ENCODE assay signal across 28 cellular contexts in genomic region chr2:166773268-166773949, GRCh38.
"Had no signal": no experiment of that assay in that cellular context is flagged by ENCODE, and none has a peak within 500 bp of the region (broad histone marks: within the 10 kb centered on the region; RNA-seq: fewer than 3 reads in every experiment).

No MANE protein-coding gene starts in this region.

- H3K27ac Mint-ChIP-seq: activated B cell treated with CpG ODN at 0.5 μM for 24 hours; activated naive CD8-positive, alpha-beta T cell; activated T-helper 2 cell treated with anti-CD3 and anti-CD28 coated beads, Interferon-gamma antibody, Interleukin-2, Interleukin-4, amounts not matched to agents 10 μg/mL and 5 μg/mL and 100 μg/mL, durations not matched to agents 14 hours and 24 hours and 36 hours; natural killer cell treated with Interleukin-12 subunit alpha and Interleukin-12 subunit beta and Interleukin-15 and Interleukin-18, amount 100 ng/mL, for 72 hours had no signal

- H3K27ac ChIP-seq: adrenal gland, ascending aorta, esophagus muscularis mucosa, gastrocnemius medialis, ovary, psoas muscle, right atrium auricular region, spleen, thoracic aorta, upper lobe of left lung had no signal

- H3K4me3 ChIP-seq: adrenal gland, ascending aorta, esophagus muscularis mucosa, gastrocnemius medialis, ovary, psoas muscle, right atrium auricular region, spleen, thoracic aorta, upper lobe of left lung had no signal

- ATAC-seq: activated T-cell treated with anti-CD3 and anti-CD28 coated beads, Interleukin-2, amount 50 U/mL, for 4 hours; gastrocnemius medialis; left cardiac atrium; natural killer cell treated with Interleukin-12 subunit alpha and Interleukin-12 subunit beta and Interleukin-15 and Interleukin-18, amount 100 ng/mL, for 72 hours; psoas muscle had no signal

- DNase-seq: activated B cell treated with CpG ODN at 0.5 μM for 24 hours; activated CD4-positive, alpha-beta T cell treated with anti-CD3 and anti-CD28 coated beads for 4 hours; activated CD4-positive, alpha-beta T cell treated with anti-CD3 and anti-CD28 coated beads, Interleukin-2, amount 50 U/mL, for 48 hours; activated CD8-positive, alpha-beta memory T cell treated with anti-CD3 and anti-CD28 coated beads, Interleukin-2, amount 50 U/mL, for 48 hours; activated naive CD4-positive, alpha-beta T cell; activated T-cell treated with anti-CD3 and anti-CD28 coated beads, Interleukin-2, amount 50 U/mL, for 4 hours; adrenal gland; effector memory CD4-positive, alpha-beta T cell; gastrocnemius medialis; hippocampal formation; islet precursor cell; left cardiac atrium; ovary; psoas muscle; spleen; stimulated activated CD4-positive, alpha-beta T cell treated with anti-CD3 and anti-CD28 coated beads, Interleukin-4, amount 100 ng/mL, for 1 hour; stimulated activated naive CD4-positive, alpha-beta T cell treated with Interleukin-2 at 50 U/mL for 16 hours; T1000; upper lobe of left lung had no signal

- H3K4me1 ChIP-seq: adrenal gland, ascending aorta, esophagus muscularis mucosa, gastrocnemius medialis, psoas muscle, right atrium auricular region, spleen, upper lobe of left lung had no signal

- H3K27me3 ChIP-seq: adrenal gland, ascending aorta, esophagus muscularis mucosa, gastrocnemius medialis, ovary, right atrium auricular region, spleen, upper lobe of left lung had no signal

- H3K36me3 ChIP-seq: adrenal gland, ascending aorta, esophagus muscularis mucosa, gastrocnemius medialis, ovary, right atrium auricular region, spleen, thoracic aorta, upper lobe of left lung had no signal

- FAIRE-seq: endothelial cell of umbilical vein had no signal

- H3K27me3 Mint-ChIP-seq: activated B cell treated with CpG ODN at 0.5 μM for 24 hours; activated naive CD8-positive, alpha-beta T cell; central memory CD8-positive, alpha-beta T cell; natural killer cell treated with Interleukin-12 subunit alpha and Interleukin-12 subunit beta and Interleukin-15 and Interleukin-18, amount 100 ng/mL, for 72 hours had no signal

- H3K9me3 ChIP-seq: ascending aorta, esophagus muscularis mucosa, gastrocnemius medialis, ovary, right atrium auricular region, thoracic aorta, upper lobe of left lung had no signal

- H3K4me3 Mint-ChIP-seq: activated B cell treated with CpG ODN at 0.5 μM for 24 hours; activated naive CD8-positive, alpha-beta T cell; activated T-cell treated with anti-CD3 and anti-CD28 coated beads, Interleukin-2, amount 50 U/mL, for 4 hours; central memory CD8-positive, alpha-beta T cell; natural killer cell treated with Interleukin-12 subunit alpha and Interleukin-12 subunit beta and Interleukin-15 and Interleukin-18, amount 100 ng/mL, for 72 hours had no signal

- H3K4me1 Mint-ChIP-seq: central memory CD8-positive, alpha-beta T cell had no signal

- H3K9me3 Mint-ChIP-seq: activated T-helper 2 cell treated with anti-CD3 and anti-CD28 coated beads, Interferon-gamma antibody, Interleukin-2, Interleukin-4, amounts not matched to agents 10 μg/mL and 5 μg/mL and 100 μg/mL, durations not matched to agents 14 hours and 24 hours and 36 hours had no signal

- H3K36me3 Mint-ChIP-seq: activated naive CD8-positive, alpha-beta T cell; natural killer cell treated with Interleukin-12 subunit alpha and Interleukin-12 subunit beta and Interleukin-15 and Interleukin-18, amount 100 ng/mL, for 72 hours had no signal
